In the genomic region with DNA sequence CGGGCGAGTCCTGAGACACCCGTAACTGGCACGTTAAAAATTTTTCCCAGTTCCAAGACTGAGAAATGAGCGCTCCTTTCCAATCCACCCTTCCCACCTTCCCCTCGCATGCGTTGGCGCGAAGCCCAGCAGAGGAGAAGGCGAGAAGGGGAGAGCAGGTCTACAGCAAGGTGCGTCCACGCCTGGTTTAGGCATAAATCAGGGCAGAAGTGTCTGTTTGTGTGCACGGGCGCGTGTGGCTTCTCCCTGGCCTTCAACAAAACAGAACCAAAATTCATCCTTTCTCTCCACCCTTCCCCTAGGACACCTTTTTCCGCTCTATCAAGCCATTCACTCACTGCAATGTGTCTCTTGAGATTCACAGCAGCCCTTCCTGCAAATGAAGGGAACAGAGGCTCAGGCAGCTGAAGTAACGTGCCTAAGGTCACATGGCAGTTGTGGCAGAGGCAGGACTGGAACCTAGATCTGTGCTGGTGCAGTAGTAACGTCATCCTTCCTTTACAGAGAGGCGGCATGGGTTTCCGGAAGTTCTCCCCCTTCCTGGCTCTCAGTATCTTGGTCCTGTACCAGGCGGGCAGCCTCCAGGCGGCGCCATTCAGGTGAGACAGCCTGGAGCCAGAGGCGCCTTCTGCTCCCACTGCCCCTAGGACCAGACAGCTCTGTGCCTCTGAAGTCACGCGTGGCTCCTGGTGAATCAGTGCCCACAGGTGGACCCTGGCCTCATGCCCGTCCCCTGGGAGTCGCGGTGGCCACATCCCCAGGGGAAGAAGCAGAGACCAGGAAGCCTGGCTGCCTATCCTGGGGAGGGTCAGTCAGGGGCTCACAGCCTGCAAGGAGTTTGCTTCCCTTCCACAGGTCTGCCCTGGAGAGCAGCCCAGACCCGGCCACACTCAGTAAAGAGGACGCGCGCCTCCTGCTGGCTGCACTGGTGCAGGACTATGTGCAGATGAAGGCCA, we compare ENCODE assay signal across 8 cellular contexts. TPM values are rescaled to one million over a fixed set of nuclear protein-coding genes. Genes with fewer than 3 reads are reported as not detected.
A peak's percentile ranks its signal among the peaks of the same experiment; 100 is the strongest.
DNase-seq lines count a peak whose midpoint lies in the region; TF ChIP-seq lines count a peak whose summit lies in the region.

No MANE protein-coding gene starts in this region.

- peaks cover 8% of the 10 kb centered on the region for H3K23me2 ChIP-seq in H9 (ENCODE audit: insufficient read length, low read depth, low read length, poor library complexity, severe bottlenecking)

- no peaks in the 10 kb centered on the region for H3F3A ChIP-seq in Loucy (ENCODE audit: low read depth)

- H3K4me3 ChIP-seq in Loucy (ENCODE audit: low read length, poor library complexity, severe bottlenecking) (no peak overlapping the region), SJCRH30 (no peak overlapping the region), thyroid gland (replicated peaks in 1 of 3) (no peak overlapping the region)

- no peak overlapping the region for H2BK5ac ChIP-seq in H9 (ENCODE audit: insufficient read length, low read length)

- no peak overlapping the region for H3K14ac ChIP-seq in H9 (ENCODE audit: insufficient read depth, low read length)

- H2BK15ac ChIP-seq in H9 (ENCODE audit: low read depth, low read length) = no peak overlapping the region

- no peak overlapping the region for H3K56ac ChIP-seq in H9 (ENCODE audit: insufficient read length, low read depth, low read length)

- H3K4me1 Mint-ChIP-seq in H9 = peaks cover 9 to 12% of the 10 kb centered on the region in 2 experiments
- H3K4me1 Mint-ChIP-seq in osteocyte (ENCODE audit: unreplicated experiment) = no peaks in the 10 kb centered on the region

- no peaks in the 10 kb centered on the region; the same call in 1 of the 2 replicates for H3K27me3 ChIP-seq in H9 (ENCODE audit: insufficient read depth, low read length)
- H3K27me3 ChIP-seq in Loucy (ENCODE audit: insufficient read depth, low read length, poor library complexity, severe bottlenecking) = no peaks in the 10 kb centered on the region
- no peaks in the 10 kb centered on the region for H3K27me3 ChIP-seq in SJCRH30
- peaks cover 4% of the 10 kb centered on the region for H3K27me3 ChIP-seq in thyroid gland

- H4K5ac ChIP-seq in H9 (ENCODE audit: insufficient read length, low read depth, low read length) = no peak overlapping the region

- no CpG with 5 or more reads among the region's 33 CpGs for WGBS in H9 (ENCODE audit: extremely low coverage, insufficient read length, low lambda C conversion rate)
- WGBS in thyroid gland, 2 donors = 3 to 6% methylated on average over 24 to 32 of the region's 33 CpGs

- intact Hi-C loops in thyroid gland (cut with DNase I) = loop anchor here (5.0 to 10.0 kb wide), 2 partner anchors 100 to 167 kb away; a partner anchor contains a TSS

- H3K27ac Mint-ChIP-seq in H9 (no peak overlapping the region), osteocyte (ENCODE audit: unreplicated experiment) (no peak overlapping the region)

- H3K4me1 ChIP-seq in H9 (ENCODE audit: insufficient read depth, low read length) = no peaks in the 10 kb centered on the region
- H3K4me1 ChIP-seq in Loucy (ENCODE audit: insufficient read depth, low read length, poor library complexity, severe bottlenecking) = no peaks in the 10 kb centered on the region
- H3K4me1 ChIP-seq in SJCRH30 = no peaks in the 10 kb centered on the region
- peaks cover 11 to 18% of the 10 kb centered on the region in 2 donors for H3K4me1 ChIP-seq in thyroid gland

- H3K9me2 ChIP-seq in Loucy (replicated peaks; ENCODE audit: low read depth, low read length) = no peaks in the 10 kb centered on the region

- no peak overlapping the region for H4K8ac ChIP-seq in H9 (replicated peaks; ENCODE audit: insufficient read length, low read depth, low read length)

- H2AK5ac ChIP-seq in H9 (ENCODE audit: insufficient read length, low read length) = no peak overlapping the region

- no peak overlapping the region for H3K4ac ChIP-seq in H9 (ENCODE audit: low read depth, low read length)

- H3K23ac ChIP-seq in H9 (ENCODE audit: insufficient read length, low read depth, low read length) = no peak overlapping the region

- H3K79me2 ChIP-seq in H9 (ENCODE audit: insufficient read depth, low read length) (no peaks in the 10 kb centered on the region), Loucy (ENCODE audit: insufficient read depth, low read length) (no peaks in the 10 kb centered on the region)

- H4K20me1 ChIP-seq in H9 (ENCODE audit: control insufficient read depth, insufficient read depth, insufficient read length) (no peaks in the 10 kb centered on the region), Loucy (ENCODE audit: insufficient read depth, low read length, poor library complexity, severe bottlenecking) (no peaks in the 10 kb centered on the region)

- no peak overlapping the region for H3T11ph ChIP-seq in H9 (ENCODE audit: low read length)

- TF ChIP-seq CTCF in H9 (conservative IDR thresholded peaks at IDR 0.05) = peak; percentile 91
- peak; percentile 82 for TF ChIP-seq CTCF in Loucy (conservative IDR thresholded peaks at IDR 0.05; ENCODE audit: low read length)
- TF ChIP-seq CTCF in osteocyte (IDR thresholded peaks at IDR 0.05) = peak; percentile 60
- peak; percentile 24 to 86 (median 75) for TF ChIP-seq CTCF in thyroid gland (IDR thresholded peaks at IDR 0.05)

- no peak overlapping the region for H3K27ac ChIP-seq in H9 (ENCODE audit: insufficient read length, low read depth, low read length)
- no peak overlapping the region for H3K27ac ChIP-seq in SJCRH30
- H3K27ac ChIP-seq in thyroid gland = no peak overlapping the region

- H3K4me2 ChIP-seq in H9 (ENCODE audit: insufficient read depth, insufficient read length, low read length) (peak overlapping the region; percentile 46), Loucy (ENCODE audit: low read depth, low read length, poor library complexity, severe bottlenecking) (no peak overlapping the region)

- H3K36me3 ChIP-seq in Loucy (ENCODE audit: insufficient read depth, low read length) (no peaks in the 10 kb centered on the region), SJCRH30 (no peaks in the 10 kb centered on the region), thyroid gland (no peaks in the 10 kb centered on the region)

- H3K27me3 Mint-ChIP-seq in H9 (ENCODE audit: low read depth) (peaks cover 14% of the 10 kb centered on the region), osteocyte (ENCODE audit: unreplicated experiment) (peaks cover 5% of the 10 kb centered on the region)

- no peak overlapping the region for H4K91ac ChIP-seq in H9 (ENCODE audit: insufficient read length, low read depth, low read length)

- H2BK12ac ChIP-seq in H9 (ENCODE audit: insufficient read length, low read depth, low read length) = no peak overlapping the region

- DNase-seq in ELR (ENCODE audit: low read depth) (peak; percentile 73), H9 (peak; percentile 97), SJCRH30 (peak; percentile 74 to 76), activated gamma-delta T cell treated with Interleukin-2 at 50 U/mL for 16 hours (peak; percentile 77), glomerular visceral epithelial cell (ENCODE audit: extremely low spot score) (peak; percentile 63), osteocyte (ENCODE audit: extremely low spot score, unreplicated experiment) (peak; percentile 88), thyroid gland (peak; percentile 90 to 95)

- peak overlapping the region in 1 of 2 experiments; percentile 79; a peak in 3 of 5 replicates for H3K4me3 Mint-ChIP-seq in H9
- H3K4me3 Mint-ChIP-seq in osteocyte (ENCODE audit: unreplicated experiment) = no peak overlapping the region

- H3K18ac ChIP-seq in H9 (ENCODE audit: insufficient read length, low read depth, low read length) = no peak overlapping the region

- H3K9me3 Mint-ChIP-seq in H9 (peaks cover 21 to 26% of the 10 kb centered on the region in 2 experiments), osteocyte (ENCODE audit: unreplicated experiment) (peaks cover 11% of the 10 kb centered on the region)

- H3K9ac ChIP-seq in H9 (ENCODE audit: extremely low read depth, insufficient read length, low read length) (no peak overlapping the region), Loucy (ENCODE audit: low read depth, low read length, poor library complexity, severe bottlenecking) (no peak overlapping the region)

- no peak for TF ChIP-seq POLR2A in thyroid gland (IDR thresholded peaks at IDR 0.05)

- H2AFZ ChIP-seq in H9 (ENCODE audit: low read length) (peak overlapping the region; percentile 9), Loucy (ENCODE audit: low read length) (no peak overlapping the region)

- no peak overlapping the region for H2BK20ac ChIP-seq in H9 (ENCODE audit: low read depth, low read length, poor library complexity, severe bottlenecking)

- H3K36me3 Mint-ChIP-seq in H9 (ENCODE audit: insufficient read depth in 1 of 3, low read depth in 3 of 3) (peaks cover 2 to 16% (median 4%) of the 10 kb centered on the region in 3 experiments; a peak in 6 of 7 replicates), osteocyte (ENCODE audit: unreplicated experiment) (no peaks in the 10 kb centered on the region)

- H3K79me1 ChIP-seq in H9 (ENCODE audit: insufficient read depth, low read depth, low read length, poor library complexity, severe bottlenecking) = no peaks in the 10 kb centered on the region

- no peak overlapping the region for H2BK120ac ChIP-seq in H9 (ENCODE audit: low read depth, low read length, poor library complexity, severe bottlenecking)

- H3K9me3 ChIP-seq in H9 (ENCODE audit: control insufficient read depth, low read depth, low read length) = no peaks in the 10 kb centered on the region
- H3K9me3 ChIP-seq in Loucy (ENCODE audit: insufficient read depth, low read depth, low read length) = no peaks in the 10 kb centered on the region
- H3K9me3 ChIP-seq in SJCRH30 (replicated peaks) = no peaks in the 10 kb centered on the region
- H3K9me3 ChIP-seq in thyroid gland = no peaks in the 10 kb centered on the region

RNA-seq across cellular contexts. Expression of a gene that starts 1.1 kb away (rescaled TPM):
- total RNA-seq in H9 (2021) (not detected in 2 replicates), osteocyte (not detected in 2 replicates), thyroid gland (10 to 100 TPM in 1 of 4 donors, 1 to 10 TPM in 1, under 1 TPM in 2; 0.33 to 20.3 (median 2.4) TPM)
- not detected in 2 replicates for total RNA-seq in SJCRH30 (2014; rRNA removed; shearing (Covaris generic))

RNA-seq across cellular contexts. Expression of a gene that starts 40.2 kb away (rescaled TPM):
- total RNA-seq in H9 (2021) (not detected in 2 replicates), osteocyte (not detected in 2 replicates), thyroid gland (1 to 10 TPM in 1 of 4 donors, under 1 TPM in 2, not detected in 1; 0.38 to 1.2 (median 0.54) TPM)
- total RNA-seq in SJCRH30 (2014; rRNA removed; shearing (Covaris generic)) = not detected in 2 replicates
